Comparison of ENCODE assay signal across 12 cellular contexts in the genomic region with DNA sequence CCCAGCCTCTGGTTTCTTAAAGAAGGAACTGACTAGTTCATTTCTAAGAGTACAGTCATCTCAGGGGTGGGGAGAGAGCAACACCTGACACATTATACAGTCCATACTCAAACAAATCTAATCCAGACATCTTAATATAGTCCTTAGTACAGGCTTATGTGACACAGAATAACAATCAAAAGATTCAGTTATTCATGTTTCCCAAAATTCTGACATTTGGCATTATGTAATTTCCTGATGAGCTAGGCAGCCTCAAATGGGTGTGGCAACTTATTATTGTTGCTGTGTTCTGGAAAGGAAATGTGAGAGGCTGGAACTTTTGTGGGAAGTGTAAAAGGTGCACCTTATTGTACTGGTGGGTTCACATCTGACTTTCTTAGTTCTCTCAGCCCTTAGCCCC.
DNase-seq lines count a peak whose midpoint lies in the region; ATAC-seq and TF ChIP-seq lines count a peak whose summit lies in the region.
"Had no signal": no experiment of that assay in that cellular context is flagged by ENCODE, and none has a peak within 500 bp of the region (broad histone marks: within the 10 kb centered on the region; RNA-seq: fewer than 3 reads in every experiment).

No MANE protein-coding gene starts in this region.

- no peak for TF ChIP-seq POLR2A in upper lobe of left lung (IDR thresholded peaks at IDR 0.05)

- H3K9me3 ChIP-seq in right atrium auricular region (no peaks in the 10 kb centered on the region), upper lobe of left lung (no peaks in the 10 kb centered on the region)

- no peak for DNase-seq in activated naive CD4-positive, alpha-beta T cell treated with anti-CD3 and anti-CD28 coated beads for 36 hours
- no peak for DNase-seq in activated naive CD4-positive, alpha-beta T cell treated with anti-CD3 and anti-CD28 coated beads, Interleukin-2, amount 50 U/mL, for 16 hours
- no peak for DNase-seq in activated CD8-positive, alpha-beta T cell treated with anti-CD3 and anti-CD28 coated beads for 36 hours
- DNase-seq in right atrium auricular region (ENCODE audit: low spot score) (no peak), upper lobe of left lung (no peak), left colon (no peak), NCI-H345 (lab: John Stamatoyannopoulos, UW) (no peak)
- DNase-seq in activated CD8-positive, alpha-beta memory T cell treated with anti-CD3 and anti-CD28 coated beads, Interleukin-2, amount 50 U/mL, for 4 hours, result no peak
- DNase-seq: effector CD4-positive, alpha-beta T cell; MM.1S; NCI-H748 treated with DMSO at 0.1 percent for 48 hours; T1000 had no signal

- CTCF ChIA-PET in activated naive CD4-positive, alpha-beta T cell treated with anti-CD3 and anti-CD28 coated beads for 36 hours (lab: Charles Lee), result no interaction called here
- CTCF ChIA-PET in activated CD8-positive, alpha-beta T cell treated with anti-CD3 and anti-CD28 coated beads for 36 hours (lab: Charles Lee), result interaction anchor here (1.1 to 1.4 kb wide), 2 partner anchors 143 to 145 kb away, joined by 3 to 4 read pairs; no protein-coding TSS in a partner anchor

- TF ChIP-seq EP300 in upper lobe of left lung (IDR thresholded peaks at IDR 0.05), result no peak

- H3K4me1 ChIP-seq in right atrium auricular region (peaks cover 0 to 28% of the 10 kb centered on the region in 2 donors), upper lobe of left lung (peaks cover 4 to 28% (median 12%) of the 10 kb centered on the region in 4 donors)

- no peak for TF ChIP-seq CTCF in activated CD8-positive, alpha-beta T cell treated with anti-CD3 and anti-CD28 coated beads for 36 hours (IDR thresholded peaks at IDR 0.05)
- TF ChIP-seq CTCF in right atrium auricular region (IDR thresholded peaks at IDR 0.05), result no peak
- no peak for TF ChIP-seq CTCF in upper lobe of left lung (IDR thresholded peaks at IDR 0.05)

- H3K36me3 ChIP-seq in right atrium auricular region (no peaks in the 10 kb centered on the region), upper lobe of left lung (no peaks in the 10 kb centered on the region)

- H3K27me3 Mint-ChIP-seq in activated naive CD4-positive, alpha-beta T cell treated with anti-CD3 and anti-CD28 coated beads for 36 hours (ENCODE audit: low read depth), result no peaks in the 10 kb centered on the region
- no peaks in the 10 kb centered on the region for H3K27me3 Mint-ChIP-seq in activated CD8-positive, alpha-beta T cell treated with anti-CD3 and anti-CD28 coated beads for 36 hours

- H3K4me1 Mint-ChIP-seq in activated naive CD4-positive, alpha-beta T cell treated with anti-CD3 and anti-CD28 coated beads for 36 hours (ENCODE audit: low read depth), result peaks cover 60% of the 10 kb centered on the region
- H3K4me1 Mint-ChIP-seq in activated CD8-positive, alpha-beta T cell treated with anti-CD3 and anti-CD28 coated beads for 36 hours (ENCODE audit: low read depth), result peaks cover 37% of the 10 kb centered on the region

- H3K4me3 ChIP-seq in right atrium auricular region, result no peak overlapping the region
- H3K4me3 ChIP-seq in upper lobe of left lung, result no peak overlapping the region

- H3K27ac ChIP-seq in right atrium auricular region, result peak overlapping the region; percentile 64 to 69
- peak overlapping the region; percentile 54 to 79 (median 71) for H3K27ac ChIP-seq in upper lobe of left lung

- H3K27ac Mint-ChIP-seq in activated naive CD4-positive, alpha-beta T cell treated with anti-CD3 and anti-CD28 coated beads for 36 hours, result peak overlapping the region; percentile 91
- H3K27ac Mint-ChIP-seq in activated CD8-positive, alpha-beta T cell treated with anti-CD3 and anti-CD28 coated beads for 36 hours, result peak overlapping the region; percentile 95

- intact Hi-C loops in activated naive CD4-positive, alpha-beta T cell treated with anti-CD3 and anti-CD28 coated beads for 36 hours (cut with micrococcal nuclease), result loop anchor here (5.0 kb wide), 3 partner anchors 376 to 736 kb away; a partner anchor contains a TSS
- intact Hi-C loops in activated CD8-positive, alpha-beta T cell treated with anti-CD3 and anti-CD28 coated beads for 36 hours (cut with micrococcal nuclease), result no loop called here
- intact Hi-C loops in left colon (cut with DNase I, micrococcal nuclease), result no loop called here

- no peak for ATAC-seq in activated CD8-positive, alpha-beta T cell treated with anti-CD3 and anti-CD28 coated beads for 36 hours
- peak in 1 of 2 donors; percentile 28 for ATAC-seq in upper lobe of left lung (ENCODE audit: low FRiP score in 2 of 2)
- ATAC-seq in left colon, result no peak

- H3K9me3 Mint-ChIP-seq in activated naive CD4-positive, alpha-beta T cell treated with anti-CD3 and anti-CD28 coated beads for 36 hours, result peaks cover 5% of the 10 kb centered on the region
- H3K9me3 Mint-ChIP-seq in activated CD8-positive, alpha-beta T cell treated with anti-CD3 and anti-CD28 coated beads for 36 hours, result peaks cover 5% of the 10 kb centered on the region

- H3K4me3 Mint-ChIP-seq in activated naive CD4-positive, alpha-beta T cell treated with anti-CD3 and anti-CD28 coated beads for 36 hours, result no peak overlapping the region
- H3K4me3 Mint-ChIP-seq in activated CD8-positive, alpha-beta T cell treated with anti-CD3 and anti-CD28 coated beads for 36 hours, result no peak overlapping the region

- POLR2A ChIA-PET in activated CD8-positive, alpha-beta T cell treated with anti-CD3 and anti-CD28 coated beads for 36 hours (lab: Charles Lee), result no interaction called here

- H3K27me3 ChIP-seq in right atrium auricular region (no peaks in the 10 kb centered on the region), upper lobe of left lung (no peaks in the 10 kb centered on the region)

- H3K36me3 Mint-ChIP-seq in activated naive CD4-positive, alpha-beta T cell treated with anti-CD3 and anti-CD28 coated beads for 36 hours (ENCODE audit: low read depth), result peaks cover 5% of the 10 kb centered on the region
- H3K36me3 Mint-ChIP-seq in activated CD8-positive, alpha-beta T cell treated with anti-CD3 and anti-CD28 coated beads for 36 hours (ENCODE audit: low read depth), result peaks cover 6% of the 10 kb centered on the region
